14 cellular contexts compared by ENCODE assay signal in genomic region chr4:63563288-63564014, GRCh38.
DNase-seq lines count a peak whose midpoint lies in the region; ATAC-seq, FAIRE-seq and TF ChIP-seq lines count a peak whose summit lies in the region.
"Had no signal": no experiment of that assay in that cellular context is flagged by ENCODE, and none has a peak within 500 bp of the region (broad histone marks: within the 10 kb centered on the region; RNA-seq: fewer than 3 reads in every experiment).

No MANE protein-coding gene starts in this region.

- no peak for FAIRE-seq in keratinocyte (lab: Jason Lieb, UNC)
- FAIRE-seq: RCC 7860 had no signal

- no peaks in the 10 kb centered on the region for H3F3A ChIP-seq in OCI-LY1 (ENCODE audit: insufficient read depth, low read length)

- no peaks in the 10 kb centered on the region for H3K27me3 ChIP-seq in OCI-LY1 (ENCODE audit: insufficient read depth, low read length)
- H3K27me3 ChIP-seq in keratinocyte (ENCODE audit: control insufficient read depth, extremely low read depth, insufficient read depth, low read length) = no peaks in the 10 kb centered on the region
- H3K27me3 ChIP-seq: BLaER1 treated with 17β-estradiol and CSF1 and Interleukin-3, amounts not matched to agents 10 nM and 100 nM; spleen; uterus had no signal

- H3K27ac ChIP-seq in OCI-LY1 (ENCODE audit: low read depth, low read length, poor library complexity, severe bottlenecking) (no peak overlapping the region), keratinocyte (ENCODE audit: control insufficient read depth, insufficient read depth, low read length) (no peak overlapping the region)
- H3K27ac ChIP-seq: BLaER1 treated with 17β-estradiol and CSF1 and Interleukin-3, amounts not matched to agents 10 nM and 100 nM; spleen; uterus had no signal

- ATAC-seq in HG03571 (IDR thresholded peaks at IDR 0.05; ENCODE audit: unreplicated experiment) = no peak
- no peak for ATAC-seq in HG02885 (IDR thresholded peaks at IDR 0.05; ENCODE audit: poor library complexity, unreplicated experiment)
- ATAC-seq: activated T-cell treated with anti-CD3 and anti-CD28 coated beads, Interleukin-2, amount 50 U/mL, for 4 hours had no signal

- H3K4me2 ChIP-seq in OCI-LY1 (ENCODE audit: low read length) (no peak overlapping the region), keratinocyte (ENCODE audit: control insufficient read depth, extremely low read depth, insufficient read depth, low read depth, low read length) (no peak overlapping the region)
- H3K4me2 ChIP-seq: BLaER1 treated with 17β-estradiol and CSF1 and Interleukin-3, amounts not matched to agents 10 nM and 100 nM had no signal

- peak; percentile 61 for DNase-seq in DMS53 (lab: John Stamatoyannopoulos, UW)
- DNase-seq in HT1080 (ENCODE audit: low read depth) = peak; percentile 25
- no peak for DNase-seq in keratinocyte (ENCODE audit: low read depth, low spot score)
- no peak for DNase-seq in SKM-1 treated with dmso at 0.1 percent for 144 hours (lab: John Stamatoyannopoulos, UW; ENCODE audit: unreplicated experiment)
- no peak for DNase-seq in T-helper 2 cell
- DNase-seq: activated T-cell treated with anti-CD3 and anti-CD28 coated beads, Interleukin-2, amount 50 U/mL, for 4 hours; NCI-H1694 treated with DMSO at 0.1 percent for 48 hours; spleen; uterus had no signal

- no peaks in the 10 kb centered on the region for H3K36me3 ChIP-seq in OCI-LY1 (ENCODE audit: insufficient read depth, low read length)
- H3K36me3 ChIP-seq in keratinocyte (ENCODE audit: control insufficient read depth in 2 of 2, extremely low read depth in 1 of 2, insufficient read depth in 2 of 2, low read length in 2 of 2) = no peaks in the 10 kb centered on the region
- H3K36me3 ChIP-seq: BLaER1 treated with 17β-estradiol and CSF1 and Interleukin-3, amounts not matched to agents 10 nM and 100 nM; spleen; uterus had no signal

- H3K79me2 ChIP-seq in OCI-LY1 (ENCODE audit: insufficient read depth, low read length) = no peaks in the 10 kb centered on the region
- no peaks in the 10 kb centered on the region for H3K79me2 ChIP-seq in keratinocyte (ENCODE audit: control insufficient read depth, insufficient read depth, low read length)

- H3K4me3 ChIP-seq in OCI-LY1 (ENCODE audit: low read depth, low read length, poor library complexity, severe bottlenecking) (no peak overlapping the region), keratinocyte (ENCODE audit: control insufficient read depth in 2 of 3, extremely low read depth in 1 of 3, insufficient read depth in 2 of 3, low read depth in 1 of 3, low read length in 3 of 3) (no peak overlapping the region)
- H3K4me3 ChIP-seq: BLaER1 treated with 17β-estradiol and CSF1 and Interleukin-3, amounts not matched to agents 10 nM and 100 nM; spleen; uterus had no signal

- H4K20me1 ChIP-seq in OCI-LY1 (ENCODE audit: insufficient read depth, low read length) = no peaks in the 10 kb centered on the region
- no peaks in the 10 kb centered on the region for H4K20me1 ChIP-seq in keratinocyte (ENCODE audit: control insufficient read depth, extremely low read depth, insufficient read depth, low read length)
- H4K20me1 ChIP-seq: BLaER1 treated with 17β-estradiol and CSF1 and Interleukin-3, amounts not matched to agents 10 nM and 100 nM had no signal

- dilution Hi-C loops in keratinocyte (cut with MboI; ENCODE audit: extremely low pct_ligation_motif_present, low sequenced_read_pairs) = no loop called here

- peak; percentile 36 for TF ChIP-seq CTCF in OCI-LY1 (IDR thresholded peaks at IDR 0.05; ENCODE audit: low read length)
- TF ChIP-seq CTCF in keratinocyte (optimal IDR thresholded peaks at IDR 0.05 in 1 of 3, IDR thresholded peaks at IDR 0.05 in 1 of 3, conservative IDR thresholded peaks at IDR 0.05 in 1 of 3; ENCODE audit: extremely low read depth in 1 of 3, insufficient read depth in 2 of 3, low read length in 3 of 3) = peak in 2 of 3 experiments; percentile 36 to 45

- H3K9me1 ChIP-seq in keratinocyte (ENCODE audit: control insufficient read depth, extremely low read depth, insufficient read depth, low read length) = no peaks in the 10 kb centered on the region

- H3K9me2 ChIP-seq in OCI-LY1 (ENCODE audit: low read depth, low read length) = no peaks in the 10 kb centered on the region

- H3K9ac ChIP-seq in OCI-LY1 (ENCODE audit: low read length) = no peak overlapping the region
- no peak overlapping the region for H3K9ac ChIP-seq in keratinocyte (ENCODE audit: control insufficient read depth, extremely low read depth, insufficient read depth, low read length)
- H3K9ac ChIP-seq: BLaER1 treated with 17β-estradiol and CSF1 and Interleukin-3, amounts not matched to agents 10 nM and 100 nM had no signal

- H3K9me3 ChIP-seq in OCI-LY1 (ENCODE audit: low read length) (no peaks in the 10 kb centered on the region), keratinocyte (ENCODE audit: control insufficient read depth, low read depth, low read length) (no peaks in the 10 kb centered on the region)
- H3K9me3 ChIP-seq: uterus had no signal

- H3K4me1 ChIP-seq in OCI-LY1 (ENCODE audit: insufficient read depth, low read length, severe bottlenecking) (no peaks in the 10 kb centered on the region), keratinocyte (ENCODE audit: control insufficient read depth, extremely low read depth, insufficient read depth, low read length) (no peaks in the 10 kb centered on the region)
- H3K4me1 ChIP-seq: BLaER1 treated with 17β-estradiol and CSF1 and Interleukin-3, amounts not matched to agents 10 nM and 100 nM; spleen; uterus had no signal

- H2AFZ ChIP-seq in OCI-LY1 (ENCODE audit: low read length) = no peak overlapping the region
- H2AFZ ChIP-seq in keratinocyte (ENCODE audit: control insufficient read depth, low read length) = no peak overlapping the region

Comparison
In these comparisons a context has a peak if more than half of its experiments do, and no peak if none do; other contexts are left out.
1. DNase-seq: peak in DMS53 (single experiment) and HT1080 (single experiment); none in keratinocyte (single experiment), SKM-1 treated with dmso at 0.1 percent for 144 hours (single experiment) and T-helper 2 cell (0 of 5).